ENCODE assay signal across 28 cellular contexts in the genomic region with DNA sequence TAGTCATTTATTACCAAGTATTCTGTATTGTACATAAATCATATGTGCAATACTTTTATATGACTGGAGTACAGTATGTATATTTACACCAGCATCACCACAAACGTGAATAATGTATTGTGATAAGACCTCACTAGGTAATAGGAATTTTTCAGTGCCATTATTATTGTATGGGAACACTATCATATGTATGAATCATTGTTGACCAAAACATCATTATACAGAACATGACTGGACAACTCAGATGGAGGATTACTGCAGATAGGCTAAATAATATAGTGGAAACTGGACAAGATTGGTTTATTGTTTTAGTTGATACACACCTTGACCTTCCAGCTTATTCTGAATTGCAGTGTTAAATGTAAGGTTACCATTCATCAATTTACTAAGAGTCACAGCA.
"Had no signal": no experiment of that assay in that cellular context is flagged by ENCODE, and none has a peak within 500 bp of the region (broad histone marks: within the 10 kb centered on the region; RNA-seq: fewer than 3 reads in every experiment).

No MANE protein-coding gene starts in this region.

- H3K4me3 ChIP-seq: esophagus squamous epithelium, gastrocnemius medialis, hepatocyte, psoas muscle, right atrium auricular region, suprapubic skin, tibial artery had no signal

- H3K27me3 ChIP-seq: brain microvascular endothelial cell, esophagus squamous epithelium, gastrocnemius medialis, hepatocyte, right atrium auricular region, suprapubic skin, tibial artery had no signal

- ATAC-seq: gastrocnemius medialis; left cardiac atrium; naive thymus-derived CD4-positive, alpha-beta T cell; psoas muscle; stimulated activated naive B cell treated with anti-CD40 and anti-IgM and Interleukin-4, amounts not matched to agents 10 μg/mL and 1 μg/mL and 100 μg/mL, for 72 hours had no signal

- H3K9me3 ChIP-seq: esophagus squamous epithelium, gastrocnemius medialis, psoas muscle, right atrium auricular region, suprapubic skin, tibial artery had no signal

- DNase-seq: activated CD4-positive, alpha-beta T cell treated with anti-CD3 and anti-CD28 coated beads for 4 hours; activated CD4-positive, alpha-beta T cell treated with anti-CD3 and anti-CD28 coated beads, Interleukin-2, amount 50 U/mL, for 4 hours; activated CD4-positive, CD25-positive, alpha-beta regulatory T cell; activated effector memory CD4-positive, alpha-beta T cell treated with anti-CD3 and anti-CD28 coated beads, Interleukin-2, amount 50 U/mL, for 16 hours; activated naive CD4-positive, alpha-beta T cell treated with anti-CD3 and anti-CD28 coated beads, Interleukin-2, amount 10 ng/mL, durations not matched to agents 7 days and 5 days; activated naive CD8-positive, alpha-beta T cell treated with anti-CD3 and anti-CD28 coated beads, Interleukin-2, amount 10 ng/mL, durations not matched to agents 7 days and 5 days; activated T-cell treated with anti-CD3 and anti-CD28 coated beads for 4 hours; amniotic stem cell; brain microvascular endothelial cell; central memory CD4-positive, alpha-beta T cell; esophagus squamous epithelium; gastrocnemius medialis; glutamatergic neuron; left cardiac atrium; naive thymus-derived CD4-positive, alpha-beta T cell; occipital lobe; psoas muscle; stimulated activated CD4-positive, alpha-beta T cell treated with anti-CD3 and anti-CD28 coated beads, Interleukin-15, amount 100 ng/mL, for 24 hours; stimulated activated CD4-positive, alpha-beta T cell treated with anti-CD3 and anti-CD28 coated beads, Interleukin-2, amount 100 ng/mL, for 24 hours; stimulated activated naive B cell treated with anti-CD40 and anti-IgM and Interleukin-4, amounts not matched to agents 10 μg/mL and 1 μg/mL and 100 μg/mL, for 72 hours; T-helper 1 cell; tibial artery had no signal

- H3K4me1 ChIP-seq: gastrocnemius medialis, parathyroid adenoma, right atrium auricular region had no signal

- H3K27ac ChIP-seq: brain microvascular endothelial cell, esophagus squamous epithelium, gastrocnemius medialis, hepatocyte, parathyroid adenoma, psoas muscle, right atrium auricular region, suprapubic skin, tibial artery had no signal

- FAIRE-seq: astrocyte, keratinocyte had no signal
